Comparison of ENCODE assay signal across 21 cellular contexts in the genomic region with DNA sequence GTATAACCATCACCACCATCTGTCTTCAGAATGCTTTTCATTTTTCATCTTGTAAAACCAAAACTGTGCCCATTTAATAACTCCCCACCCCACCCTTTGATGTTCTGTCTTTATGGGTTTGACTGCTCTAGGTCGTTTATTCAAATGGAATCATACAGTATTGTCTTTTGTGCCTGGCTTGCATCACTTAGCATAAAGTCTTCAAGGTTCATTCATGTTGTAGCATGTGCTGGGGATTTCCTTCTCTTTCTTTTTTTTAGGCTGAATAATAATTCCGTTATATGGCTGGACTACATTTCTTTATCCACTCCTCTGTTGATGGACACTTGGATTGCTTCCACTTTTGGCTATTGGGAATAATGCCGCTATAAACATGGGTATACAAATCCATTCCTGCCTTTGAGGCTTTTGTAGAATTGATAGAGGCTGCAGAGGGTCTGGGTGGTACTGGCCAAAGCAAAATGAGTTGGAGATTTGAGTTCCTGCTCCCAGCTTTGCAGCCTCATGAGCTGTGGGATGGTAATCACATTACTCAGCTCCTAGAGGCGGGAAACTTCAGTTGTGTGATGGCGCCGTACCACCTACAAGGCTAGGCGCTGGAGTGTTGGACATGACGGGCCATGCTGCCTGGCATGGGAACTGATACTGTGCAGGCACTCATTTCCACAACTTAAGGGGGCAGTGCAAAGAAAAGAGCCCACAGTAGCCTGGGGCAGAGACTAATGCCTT.
A peak's percentile ranks its signal among the peaks of the same experiment; 100 is the strongest.
DNase-seq lines count a peak whose midpoint lies in the region; ATAC-seq, FAIRE-seq and TF ChIP-seq lines count a peak whose summit lies in the region.
"Had no signal": no experiment of that assay in that cellular context is flagged by ENCODE, and none has a peak within 500 bp of the region (broad histone marks: within the 10 kb centered on the region; RNA-seq: fewer than 3 reads in every experiment).

No MANE protein-coding gene starts in this region.

- ATAC-seq in IMR-90 (ENCODE audit: low read depth) (no peak), HG02759 (IDR thresholded peaks at IDR 0.05; ENCODE audit: unreplicated experiment) (no peak), HG03378 (IDR thresholded peaks at IDR 0.05; ENCODE audit: unreplicated experiment) (no peak), lower lobe of right lung (no peak)
- ATAC-seq: HCT116, K562 had no signal

- H3K9me3 ChIP-seq in IMR-90 (ENCODE audit: control insufficient read depth, insufficient read depth, low read length) (no peaks in the 10 kb centered on the region), mammary epithelial cell (replicated peaks; ENCODE audit: insufficient read depth, low read length) (no peaks in the 10 kb centered on the region), keratinocyte (ENCODE audit: control insufficient read depth, low read depth, low read length) (no peaks in the 10 kb centered on the region), lower lobe of right lung (no peaks in the 10 kb centered on the region)

- H3K4me1 ChIP-seq in IMR-90 (ENCODE audit: control insufficient read depth, insufficient read depth, low read length), result peaks cover 18% of the 10 kb centered on the region
- H3K4me1 ChIP-seq in mammary epithelial cell (ENCODE audit: insufficient read depth, low read length), result peaks cover 51% of the 10 kb centered on the region
- peaks cover 52% of the 10 kb centered on the region for H3K4me1 ChIP-seq in keratinocyte (ENCODE audit: control insufficient read depth, extremely low read depth, insufficient read depth, low read length)
- no peaks in the 10 kb centered on the region for H3K4me1 ChIP-seq in lower lobe of right lung

- CTCF ChIA-PET in IMR-90 (lab: Yijun Ruan, JAX) (interaction anchor here (0.6 kb wide), 1 partner anchor 39 kb away, joined by 4 read pairs; no protein-coding TSS in a partner anchor), mammary epithelial cell (lab: Charles Lee; ENCODE audit: low non-redundant PET) (interaction anchor here (0.6 kb wide), 1 partner anchor 201 kb away, joined by 3 read pairs; no protein-coding TSS in a partner anchor)

- no TSS peak for BruUV-seq in IMR-90 (replicated peaks; lab: Mats Ljungman, UMichigan)
- no TSS peak for BruUV-seq in mammary epithelial cell (replicated peaks; lab: Mats Ljungman, UMichigan)

- H3K36me3 ChIP-seq in IMR-90 (ENCODE audit: control insufficient read depth, insufficient read depth, low read length) (peaks cover 5% of the 10 kb centered on the region), mammary epithelial cell (ENCODE audit: insufficient read depth, low read length) (no peaks in the 10 kb centered on the region), keratinocyte (ENCODE audit: control insufficient read depth in 2 of 2, extremely low read depth in 1 of 2, insufficient read depth in 2 of 2, low read length in 2 of 2) (no peaks in the 10 kb centered on the region), lower lobe of right lung (peaks cover 31% of the 10 kb centered on the region)

- no peak overlapping the region for H2BK120ac ChIP-seq in IMR-90 (ENCODE audit: low read depth, low read length)

- no peak overlapping the region for H2BK15ac ChIP-seq in IMR-90 (ENCODE audit: low read depth, low read length)

- no peak overlapping the region for H2BK20ac ChIP-seq in IMR-90 (ENCODE audit: low read depth, low read length)

- peak; percentile 43 for FAIRE-seq in keratinocyte (lab: Jason Lieb, UNC)
- FAIRE-seq: A204.1, K562 had no signal

- H4K20me1 ChIP-seq in IMR-90 (ENCODE audit: insufficient read depth, low read length), result no peaks in the 10 kb centered on the region
- no peaks in the 10 kb centered on the region for H4K20me1 ChIP-seq in mammary epithelial cell (ENCODE audit: insufficient read depth, low read length)
- H4K20me1 ChIP-seq in keratinocyte (ENCODE audit: control insufficient read depth, extremely low read depth, insufficient read depth, low read length), result no peaks in the 10 kb centered on the region

- TF ChIP-seq POLR2A in IMR-90 (IDR thresholded peaks at IDR 0.05; ENCODE audit: low read depth, low read length), result no peak

- peaks cover 20 to 51% of the 10 kb centered on the region in 2 experiments; a peak in 3 of 4 replicates for H3K79me1 ChIP-seq in IMR-90 (ENCODE audit: low read depth in 1 of 2, low read length in 2 of 2)

- no peak overlapping the region; the same call in 1 of the 2 replicates for H4K91ac ChIP-seq in IMR-90 (ENCODE audit: insufficient read depth, low read depth, low read length)

- H3K27me3 ChIP-seq in IMR-90 (ENCODE audit: control insufficient read depth, insufficient read depth, low read length) (no peaks in the 10 kb centered on the region), mammary epithelial cell (ENCODE audit: insufficient read depth, low read length) (no peaks in the 10 kb centered on the region), keratinocyte (ENCODE audit: control insufficient read depth, extremely low read depth, insufficient read depth, low read length) (no peaks in the 10 kb centered on the region), lower lobe of right lung (ENCODE audit: low read depth) (no peaks in the 10 kb centered on the region)

- H3K14ac ChIP-seq in IMR-90 (replicated peaks; ENCODE audit: low read depth, low read length), result peak overlapping the region; percentile 6; the same call in 1 of the 2 replicates

- no peak for TF ChIP-seq CTCF in IMR-90 (conservative IDR thresholded peaks at IDR 0.05; ENCODE audit: low read depth, low read length)
- no peak for TF ChIP-seq CTCF in mammary epithelial cell (conservative IDR thresholded peaks at IDR 0.05 in 1 of 2, IDR thresholded peaks at IDR 0.05 in 1 of 2; ENCODE audit: extremely low read depth in 1 of 2, insufficient read depth in 1 of 2, low read depth in 1 of 2, low read length in 2 of 2)
- TF ChIP-seq CTCF in keratinocyte (optimal IDR thresholded peaks at IDR 0.05 in 1 of 3, IDR thresholded peaks at IDR 0.05 in 1 of 3, conservative IDR thresholded peaks at IDR 0.05 in 1 of 3; ENCODE audit: extremely low read depth in 1 of 3, insufficient read depth in 2 of 3, low read length in 3 of 3), result no peak
- no peak for TF ChIP-seq CTCF in lower lobe of right lung (IDR thresholded peaks at IDR 0.05)

- H3K4ac ChIP-seq in IMR-90 (ENCODE audit: low read depth, low read length), result 0 out of 2 replicates have a peak overlapping the region, but pooled peaks have one; percentile 24

- H2AK9ac ChIP-seq in IMR-90 (replicated peaks; ENCODE audit: low read depth, low read length, poor library complexity), result peak overlapping the region; percentile 31

- no peak overlapping the region for H2BK5ac ChIP-seq in IMR-90 (ENCODE audit: low read depth, low read length, poor library complexity, severe bottlenecking)

- peak overlapping the region; percentile 55; the same call in 1 of the 2 replicates for H4K5ac ChIP-seq in IMR-90 (ENCODE audit: low read depth, low read length)

- H2AK5ac ChIP-seq in IMR-90 (ENCODE audit: low read depth, low read length), result peak overlapping the region; percentile 53; the same call in 1 of the 2 replicates

- no peak overlapping the region for H3K23ac ChIP-seq in IMR-90 (ENCODE audit: low read depth, low read length)

- H4K8ac ChIP-seq in IMR-90 (ENCODE audit: low read depth in 2 of 2, low read length in 2 of 2), result peak overlapping the region in 1 of 2 experiments; percentile 42; a peak in 1 of 4 replicates

- H2AFZ ChIP-seq in IMR-90 (replicated peaks; ENCODE audit: low read length, poor library complexity) (no peak overlapping the region), mammary epithelial cell (ENCODE audit: low read depth, low read length) (peak overlapping the region; percentile 67), keratinocyte (ENCODE audit: control insufficient read depth, low read length) (no peak overlapping the region)

- peaks cover 24% of the 10 kb centered on the region for H3K9me1 ChIP-seq in IMR-90 (ENCODE audit: insufficient read depth, low read length)
- H3K9me1 ChIP-seq in keratinocyte (ENCODE audit: control insufficient read depth, extremely low read depth, insufficient read depth, low read length), result peaks cover 3% of the 10 kb centered on the region

- H3K18ac ChIP-seq in IMR-90 (ENCODE audit: low read depth, low read length), result peak overlapping the region; percentile 12; the same call in 1 of the 2 replicates

- no peak overlapping the region for H3K4me2 ChIP-seq in IMR-90 (ENCODE audit: low read depth, low read length)
- peak overlapping the region; percentile 40 for H3K4me2 ChIP-seq in mammary epithelial cell (ENCODE audit: insufficient read depth, low read depth, low read length)
- peak overlapping the region; percentile 14 for H3K4me2 ChIP-seq in keratinocyte (ENCODE audit: control insufficient read depth, extremely low read depth, insufficient read depth, low read depth, low read length)

- H3K4me3 ChIP-seq in IMR-90 (ENCODE audit: insufficient read depth, low read depth, low read length), result no peak overlapping the region
- no peak overlapping the region for H3K4me3 ChIP-seq in mammary epithelial cell (replicated peaks in 1 of 3; ENCODE audit: insufficient read depth in 1 of 3, low read depth in 2 of 3, low read length in 3 of 3)
- H3K4me3 ChIP-seq in keratinocyte (ENCODE audit: control insufficient read depth in 2 of 3, extremely low read depth in 1 of 3, insufficient read depth in 2 of 3, low read depth in 1 of 3, low read length in 3 of 3), result no peak overlapping the region
- H3K4me3 ChIP-seq in lower lobe of right lung, result no peak overlapping the region
- H3K4me3 ChIP-seq: K562 had no signal

- intact Hi-C loops in IMR-90 (cut with micrococcal nuclease) (no loop called here), mammary epithelial cell (cut with micrococcal nuclease) (no loop called here), posterior vena cava (cut with DNase I) (loop anchor here (10.0 kb wide), 2 partner anchors 76 to 96 kb away; no protein-coding TSS in a partner anchor), lower lobe of right lung (cut with DNase I) (no loop called here)

- H3K79me2 ChIP-seq in mammary epithelial cell (ENCODE audit: insufficient read depth, low read length) (peaks cover 18% of the 10 kb centered on the region), keratinocyte (ENCODE audit: control insufficient read depth, insufficient read depth, low read length) (no peaks in the 10 kb centered on the region)

- POLR2A ChIA-PET in IMR-90 (lab: Charles Lee; ENCODE audit: unreplicated experiment), result no interaction called here

- H3K9ac ChIP-seq in IMR-90 (ENCODE audit: low read depth, low read length) (no peak overlapping the region), mammary epithelial cell (ENCODE audit: insufficient read depth, low read length) (no peak overlapping the region), keratinocyte (ENCODE audit: control insufficient read depth, extremely low read depth, insufficient read depth, low read length) (no peak overlapping the region)

- DNase-seq in CD1c-positive myeloid dendritic cell (ENCODE audit: extremely low spot score), result peak; percentile 12
- DNase-seq in IMR-90, result no peak
- peak; percentile 79 for DNase-seq in mammary epithelial cell
- DNase-seq in keratinocyte (ENCODE audit: low read depth, low spot score), result no peak
- no peak for DNase-seq in posterior vena cava (ENCODE audit: low spot score)
- DNase-seq in lower lobe of right lung, result no peak
- DNase-seq: GDM1; GOT3; NCI-H1092; NCI-H1436 treated with DMSO at 0.1 percent for 48 hours; NCI-H2029 treated with DMSO at 0.1 percent for 48 hours; NCI-H345; NCI-H524; NCI-H774; NK-92 treated with Interleukin-12 subunit alpha and Interleukin-12 subunit beta, amount 100 ng/mL, for 24 hours had no signal

- no peak overlapping the region for H3K27ac ChIP-seq in IMR-90 (ENCODE audit: insufficient read depth, low read length)
- H3K27ac ChIP-seq in mammary epithelial cell (ENCODE audit: insufficient read depth, low read depth, low read length), result peak overlapping the region; percentile 64
- peak overlapping the region; percentile 40 for H3K27ac ChIP-seq in keratinocyte (ENCODE audit: control insufficient read depth, insufficient read depth, low read length)
- H3K27ac ChIP-seq in lower lobe of right lung, result no peak overlapping the region
- H3K27ac ChIP-seq: C4-2B had no signal

- dilution Hi-C loops in IMR-90 (cut with HindIII; ENCODE audit: low sequenced_read_pairs, unreplicated experiment) (no loop called here), mammary epithelial cell (cut with HindIII; ENCODE audit: low sequenced_read_pairs) (no loop called here), keratinocyte (cut with MboI; ENCODE audit: extremely low pct_ligation_motif_present, low sequenced_read_pairs) (no loop called here)

- in situ Hi-C loops in IMR-90 (cut with MboI; ENCODE audit: low sequenced_read_pairs), result no loop called here
- in situ Hi-C loops in mammary epithelial cell (cut with MboI; ENCODE audit: low sequenced_read_pairs in 2 of 2), result no loop called here

- 83% methylated on average over 5 of the region's 8 CpGs; no CpG with 5 or more reads in 1 of the 2 experiments for WGBS in IMR-90 (ENCODE audit: extremely low coverage in 2 of 2, insufficient read length in 1 of 2), 2 experiments
- 5% methylated on average over 8 of the region's 8 CpGs for WGBS in mammary epithelial cell (ENCODE audit: low coverage, missing lambda C conversion rate)

- H3K56ac ChIP-seq in IMR-90 (ENCODE audit: extremely low read depth, insufficient read depth, low read length), result no peak overlapping the region

- TF ChIP-seq RAD21 in IMR-90 (IDR thresholded peaks at IDR 0.05; ENCODE audit: low read length), result no peak

Comparison
In these comparisons a context has a peak if more than half of its experiments do, and no peak if none do; other contexts are left out.
1. DNase-seq: peak in CD1c-positive myeloid dendritic cell (single experiment) and mammary epithelial cell (single experiment); none in IMR-90 (single experiment), keratinocyte (single experiment), posterior vena cava (single experiment) and lower lobe of right lung (single experiment).
2. H3K27ac ChIP-seq: peak in mammary epithelial cell (single experiment) and keratinocyte (single experiment); none in IMR-90 (single experiment) and lower lobe of right lung (single experiment).
3. intact Hi-C loops: an anchor here in posterior vena cava (10.0 kb wide); none called in IMR-90, mammary epithelial cell and lower lobe of right lung.